Comparison of ENCODE assay signal across 8 cellular contexts in genomic region chrX:40266490-40267333, GRCh38.
DNase-seq lines count a peak whose midpoint lies in the region; ATAC-seq, FAIRE-seq and TF ChIP-seq lines count a peak whose summit lies in the region.

No MANE protein-coding gene starts in this region.

- H3K27ac Mint-ChIP-seq in activated CD8-positive, alpha-beta T cell treated with anti-CD3 and anti-CD28 coated beads for 36 hours: no peak overlapping the region

- peak; percentile 78 to 87 for TF ChIP-seq RAD21 in H1 (IDR thresholded peaks at IDR 0.05 in 1 of 2, conservative IDR thresholded peaks at IDR 0.05 in 1 of 2; ENCODE audit: low read depth in 2 of 2, low read length in 2 of 2)

- peak overlapping the region; percentile 0 for H4K91ac ChIP-seq in H1 (replicated peaks; ENCODE audit: insufficient read length, low read length)

- H3K4me3 Mint-ChIP-seq in activated CD8-positive, alpha-beta T cell treated with anti-CD3 and anti-CD28 coated beads for 36 hours: peak overlapping the region; percentile 69

- H4K8ac ChIP-seq in H1 (ENCODE audit: extremely low read depth, insufficient read depth, low read length) (no peak overlapping the region), mesendoderm (ENCODE audit: low read depth, low read length) (no peak overlapping the region)

- TF ChIP-seq EP300 in H1 (IDR thresholded peaks at IDR 0.05; ENCODE audit: borderline replicate concordance in 1 of 2, low read depth in 2 of 2, low read length in 2 of 2): no peak

- H3K9me3 ChIP-seq in H1 (ENCODE audit: insufficient read depth in 2 of 2, low read depth in 1 of 2, low read length in 1 of 2): no peaks in the 10 kb centered on the region

- no peaks in the 10 kb centered on the region for H4K20me1 ChIP-seq in H1 (replicated peaks in 1 of 2; ENCODE audit: control insufficient read depth in 1 of 2, insufficient read depth in 2 of 2, low read length in 2 of 2)

- H3K4me2 ChIP-seq in H1 (ENCODE audit: insufficient read depth in 1 of 2, low read depth in 2 of 2, low read length in 2 of 2): peak overlapping the region; percentile 51 to 62
- peak overlapping the region; percentile 34 for H3K4me2 ChIP-seq in mesendoderm (ENCODE audit: low read length)

- no peaks in the 10 kb centered on the region for H3K9me3 Mint-ChIP-seq in activated CD8-positive, alpha-beta T cell treated with anti-CD3 and anti-CD28 coated beads for 36 hours

- peak; percentile 90 for ATAC-seq in activated CD8-positive, alpha-beta T cell treated with anti-CD3 and anti-CD28 coated beads for 36 hours
- no peak for ATAC-seq in GM19452 (IDR thresholded peaks at IDR 0.05; ENCODE audit: unreplicated experiment)

- H2BK5ac ChIP-seq in H1 (ENCODE audit: low read depth, low read length) (no peak overlapping the region), mesendoderm (ENCODE audit: low read length) (no peak overlapping the region)

- H3K27me3 Mint-ChIP-seq in activated CD8-positive, alpha-beta T cell treated with anti-CD3 and anti-CD28 coated beads for 36 hours: no peaks in the 10 kb centered on the region

- POLR2A ChIA-PET in activated CD8-positive, alpha-beta T cell treated with anti-CD3 and anti-CD28 coated beads for 36 hours (lab: Charles Lee): interaction anchor here (0.5 to 1.1 kb wide), 3 partner anchors 50 to 113 kb away, joined by 3 read pairs; no protein-coding TSS in a partner anchor
- POLR2A ChIA-PET in H1 (lab: Charles Lee; ENCODE audit: partially characterized antibody): interaction anchor here (1.0 to 1.8 kb wide), 6 partner anchors 89 to 176 kb away, joined by 3 to 5 read pairs (median 4); no protein-coding TSS in a partner anchor

- DNase-seq in C1 segment of cervical spinal cord (lab: John Stamatoyannopoulos, UW) (peak in 11 of 14 donors; percentile 1 to 64 (median 28)), HCEC 1CT (peak; percentile 58), NCI-H526 (lab: John Stamatoyannopoulos, UW) (peak; percentile 23 to 89), H1 (ENCODE audit: low read depth in 1 of 2, low spot score in 2 of 2) (peak; percentile 19 to 72), mesendoderm (peak; percentile 70)
- peak; percentile 58 for DNase-seq in activated CD8-positive, alpha-beta T cell treated with anti-CD3 and anti-CD28 coated beads for 36 hours
- DNase-seq in stimulated activated CD8-positive, alpha-beta memory T cell treated with anti-CD3 and anti-CD28 coated beads, Interleukin-15, amount 100 ng/mL, for 1 hour (ENCODE audit: low read depth): peak; percentile 15

- H3K27ac ChIP-seq in H1 (ENCODE audit: low read depth, low read length) (no peak overlapping the region), mesendoderm (ENCODE audit: low read depth, low read length) (no peak overlapping the region)

- H3K9ac ChIP-seq in H1 (replicated peaks in 1 of 4; ENCODE audit: extremely low read depth in 1 of 4, low read depth in 3 of 4, low read length in 3 of 4) (no peak overlapping the region), mesendoderm (ENCODE audit: low read length) (peak overlapping the region; percentile 48)

- H2BK12ac ChIP-seq in H1 (ENCODE audit: low read depth, low read length): no peak overlapping the region

- no peaks in the 10 kb centered on the region; the same call in 1 of the 2 replicates for H3K23me2 ChIP-seq in H1 (ENCODE audit: low read depth, low read length)

- peaks cover 8% of the 10 kb centered on the region for H3K4me1 Mint-ChIP-seq in activated CD8-positive, alpha-beta T cell treated with anti-CD3 and anti-CD28 coated beads for 36 hours (ENCODE audit: low read depth)

- H3K4me1 ChIP-seq in H1 (replicated peaks in 1 of 4; ENCODE audit: control insufficient read depth in 3 of 4, insufficient read depth in 4 of 4, low read length in 3 of 4) (peaks cover 3 to 12% (median 6%) of the 10 kb centered on the region in 4 experiments; a peak in 6 of 7 replicates), mesendoderm (ENCODE audit: control insufficient read depth, low read depth, low read length) (no peaks in the 10 kb centered on the region)

- no peak overlapping the region for H3K23ac ChIP-seq in H1 (ENCODE audit: insufficient read length)
- no peak overlapping the region for H3K23ac ChIP-seq in mesendoderm (ENCODE audit: low read length)

- CTCF ChIA-PET in activated CD8-positive, alpha-beta T cell treated with anti-CD3 and anti-CD28 coated beads for 36 hours (lab: Charles Lee): interaction anchor here (1.3 to 1.7 kb wide), 4 partner anchors 9 to 535 kb away, joined by 3 to 6 read pairs (median 4); no protein-coding TSS in a partner anchor
- CTCF ChIA-PET in H1 (lab: Charles Lee; ENCODE audit: partially characterized antibody): interaction anchor here (0.7 to 2.1 kb wide), 8 partner anchors 10 to 213 kb away, joined by 3 to 9 read pairs (median 3); no protein-coding TSS in a partner anchor

- H3K36me3 Mint-ChIP-seq in activated CD8-positive, alpha-beta T cell treated with anti-CD3 and anti-CD28 coated beads for 36 hours (ENCODE audit: low read depth): no peaks in the 10 kb centered on the region

- H2BK120ac ChIP-seq in H1 (replicated peaks; ENCODE audit: low read depth, low read length): no peak overlapping the region
- H2BK120ac ChIP-seq in mesendoderm (ENCODE audit: low read depth, low read length): no peak overlapping the region

- no peak overlapping the region for H3K14ac ChIP-seq in H1 (ENCODE audit: insufficient read length)

- H3K79me2 ChIP-seq in H1 (ENCODE audit: control insufficient read depth in 1 of 2, insufficient read depth in 2 of 2, low read length in 2 of 2): no peaks in the 10 kb centered on the region
- H3K79me2 ChIP-seq in mesendoderm (ENCODE audit: control insufficient read depth, insufficient read depth, low read length): no peaks in the 10 kb centered on the region

- intact Hi-C loops in activated CD8-positive, alpha-beta T cell treated with anti-CD3 and anti-CD28 coated beads for 36 hours (cut with micrococcal nuclease): loop anchor here (10.0 kb wide), 1 partner anchor 92 kb away; no protein-coding TSS in a partner anchor

- H3K4ac ChIP-seq in H1 (replicated peaks; ENCODE audit: insufficient read length, low read depth, low read length) (no peak overlapping the region), mesendoderm (ENCODE audit: low read depth, low read length) (no peak overlapping the region)

- FAIRE-seq in H1 (lab: Jason Lieb, UNC): no peak

- H3K36me3 ChIP-seq in H1 (ENCODE audit: control insufficient read depth in 2 of 4, insufficient read depth in 4 of 4, low read length in 3 of 4) (no peaks in the 10 kb centered on the region; a peak in 2 of 8 replicates), mesendoderm (ENCODE audit: control insufficient read depth, insufficient read depth, low read length) (no peaks in the 10 kb centered on the region)

- no peak for TF ChIP-seq POLR2A in H1 (IDR thresholded peaks at IDR 0.05; ENCODE audit: control extremely low read depth in 1 of 2, low read depth in 2 of 2, low read length in 2 of 2)

- WGBS in H1 (ENCODE audit: extremely low coverage in 1 of 2, insufficient coverage in 1 of 2, insufficient read length in 1 of 2, insufficient replicate concordance in 2 of 2, low coverage in 1 of 2, low lambda C conversion rate in 2 of 2, missing lambda C conversion rate in 1 of 2), 2 experiments: 12% methylated on average over 33 of the region's 42 CpGs; no CpG with 5 or more reads in 1 of the 2 experiments
- no CpG with 5 or more reads among the region's 42 CpGs for WGBS in mesendoderm (ENCODE audit: extremely low coverage, insufficient coverage, low lambda C conversion rate)

- H2AK5ac ChIP-seq in H1 (ENCODE audit: low read depth, low read length): no peak overlapping the region
- H2AK5ac ChIP-seq in mesendoderm (ENCODE audit: low read length): no peak overlapping the region

- H2AFZ ChIP-seq in H1 (ENCODE audit: low read length): no peak overlapping the region

- H3K18ac ChIP-seq in H1 (ENCODE audit: extremely low read depth, low read length): no peak overlapping the region; the same call in 1 of the 2 replicates
- peak overlapping the region; percentile 54 for H3K18ac ChIP-seq in mesendoderm (ENCODE audit: low read length)

- H4K5ac ChIP-seq in H1 (ENCODE audit: insufficient read length, low read depth, low read length) (no peak overlapping the region), mesendoderm (ENCODE audit: low read length) (no peak overlapping the region)

- H3K56ac ChIP-seq in H1 (replicated peaks; ENCODE audit: insufficient read length, low read depth, low read length) (no peak overlapping the region), mesendoderm (ENCODE audit: low read length) (peak overlapping the region; percentile 83)

- no peak overlapping the region for H2BK15ac ChIP-seq in H1 (ENCODE audit: low read length)
- H2BK15ac ChIP-seq in mesendoderm (replicated peaks; ENCODE audit: low read depth): no peak overlapping the region

- H3K79me1 ChIP-seq in H1 (ENCODE audit: low read depth, low read length) (no peaks in the 10 kb centered on the region), mesendoderm (ENCODE audit: low read length) (no peaks in the 10 kb centered on the region)

- H3K27me3 ChIP-seq in H1 (replicated peaks in 1 of 4; ENCODE audit: control insufficient read depth in 3 of 4, extremely low read depth in 1 of 4, insufficient read depth in 3 of 4, low read length in 3 of 4): no peaks in the 10 kb centered on the region; a peak in 2 of 7 replicates
- H3K27me3 ChIP-seq in mesendoderm (ENCODE audit: insufficient read depth, low read length, poor library complexity): no peaks in the 10 kb centered on the region

- no peak overlapping the region for H2BK20ac ChIP-seq in H1 (ENCODE audit: low read length)

- TF ChIP-seq CTCF in activated CD8-positive, alpha-beta T cell treated with anti-CD3 and anti-CD28 coated beads for 36 hours (IDR thresholded peaks at IDR 0.05): peak; percentile 56
- peak; percentile 52 to 66 (median 58) for TF ChIP-seq CTCF in H1 (IDR thresholded peaks at IDR 0.05; ENCODE audit: control extremely low read depth in 1 of 3, insufficient read depth in 1 of 3, low read depth in 1 of 3, low read length in 3 of 3)

- H3K4me3 ChIP-seq in H1 (ENCODE audit: extremely low read depth in 1 of 4, insufficient read depth in 2 of 4, low read depth in 3 of 4, low read length in 4 of 4) (peak overlapping the region; percentile 30 to 57 (median 44); a peak in 7 of 8 replicates), mesendoderm (ENCODE audit: low read length) (no peak overlapping the region)

TF ChIP-seq in H1, 55 proteins besides CTCF, POLR2A, EP300 and RAD21:
- TF ChIP-seq SIN3A (conservative IDR thresholded peaks at IDR 0.05 in 1 of 2, IDR thresholded peaks at IDR 0.05 in 1 of 2; ENCODE audit: low read depth in 1 of 2, low read length in 2 of 2) (0 out of 4 replicates have a peak, but pooled peaks of 1 of the 2 experiments have one; percentile 28), HDAC6 (IDR thresholded peaks at IDR 0.05; ENCODE audit: low read depth, low read length) (no peak), SRF (IDR thresholded peaks at IDR 0.05; ENCODE audit: low read depth, low read length) (no peak)

Comparison
In these comparisons a context has a peak if more than half of its experiments do, and no peak if none do; other contexts are left out.
1. DNase-seq: peak in every context shown above with its lines; median percentile 70 in mesendoderm; 58 in HCEC 1CT; 58 in activated CD8-positive, alpha-beta T cell treated with anti-CD3 and anti-CD28 coated beads for 36 hours; 56 in NCI-H526; 46 in H1; 28 in C1 segment of cervical spinal cord; 15 in stimulated activated CD8-positive, alpha-beta memory T cell treated with anti-CD3 and anti-CD28 coated beads, Interleukin-15, amount 100 ng/mL, for 1 hour.